ENCODE assay signal across 9 cellular contexts in genomic region chr14:83118029-83118428, GRCh38.
"Had no signal": no experiment of that assay in that cellular context is flagged by ENCODE, and none has a peak within 500 bp of the region (broad histone marks: within the 10 kb centered on the region; RNA-seq: fewer than 3 reads in every experiment).

No MANE protein-coding gene starts in this region.

- ATAC-seq: GM23338, HCT116 had no signal

- H3K27ac ChIP-seq: GM23248 had no signal

- H3K4me3 ChIP-seq: GM23248, GM23338, HAP-1 had no signal

- H3K9ac ChIP-seq: GM23248 had no signal

- H3K9me3 ChIP-seq: HAP-1 had no signal

- H3K4me1 ChIP-seq: HAP-1 had no signal

- DNase-seq: GM23248, GOT3, H7, H9, HCEC 1CT, HFFc6 had no signal

- H3K36me3 ChIP-seq: HAP-1 had no signal
